Comparison of ENCODE assay signal across 10 cellular contexts in genomic region chr13:95267662-95268369, GRCh38. TPM values are rescaled to one million over a fixed set of nuclear protein-coding genes. Genes with fewer than 3 reads are reported as not detected.
DNase-seq lines count a peak whose midpoint lies in the region; ATAC-seq and TF ChIP-seq lines count a peak whose summit lies in the region.
"Had no signal": no experiment of that assay in that cellular context is flagged by ENCODE, and none has a peak within 500 bp of the region (broad histone marks: within the 10 kb centered on the region; RNA-seq: fewer than 3 reads in every experiment).

No MANE protein-coding gene starts in this region.

- H3K9me3 ChIP-seq in left lung: no peaks in the 10 kb centered on the region
- H3K9me3 ChIP-seq: neutrophil had no signal

- in situ Hi-C loops in ACHN (cut with HindIII; ENCODE audit: low pct_ligation_motif_present, low pct_unique_long_range_greater_than_20kb, low sequenced_read_pairs): no loop called here

- ATAC-seq in left lung (peak; percentile 34), GM21360 (IDR thresholded peaks at IDR 0.05; ENCODE audit: unreplicated experiment) (no peak), GM19035 (IDR thresholded peaks at IDR 0.05; ENCODE audit: unreplicated experiment) (no peak), GM21390 (IDR thresholded peaks at IDR 0.05; ENCODE audit: unreplicated experiment) (no peak), HG03025 (IDR thresholded peaks at IDR 0.05; ENCODE audit: low FRiP score, unreplicated experiment) (no peak)

- peak overlapping the region in 1 of 2 donors; percentile 42 for H3K27ac ChIP-seq in left lung
- H3K27ac ChIP-seq: neutrophil had no signal

- H3K4me3 ChIP-seq in left lung: no peak overlapping the region

- DNase-seq in ACHN (peak; percentile 93), HT1080 (ENCODE audit: low read depth) (peak; percentile 64), amniotic epithelial cell (ENCODE audit: low read depth) (peak; percentile 74), left lung (no peak)
- DNase-seq: CD8-positive, alpha-beta memory T cell had no signal

- H3K27me3 ChIP-seq in left lung: no peaks in the 10 kb centered on the region
- H3K27me3 ChIP-seq: neutrophil had no signal

- peaks cover 14 to 49% of the 10 kb centered on the region in 2 donors for H3K4me1 ChIP-seq in left lung

- peaks cover 0 to 8% of the 10 kb centered on the region in 2 donors for H3K36me3 ChIP-seq in left lung
- H3K36me3 ChIP-seq: neutrophil had no signal

- intact Hi-C loops in left lung (cut with DNase I): no loop called here

- no peak for TF ChIP-seq CTCF in left lung (IDR thresholded peaks at IDR 0.05)

RNA-seq across cellular contexts. Expression of gene ABCC4, which starts 33.4 kb away (rescaled TPM):
- 15.7 and 17.2 TPM in 2 replicates for total RNA-seq in HT1080 (2014; rRNA removed; shearing (Covaris generic))
- polyA plus RNA-seq in HT1080 (2015; cell fraction: cytosol; rRNA removed): 9.3 and 13.0 TPM in 2 replicates
- polyA plus RNA-seq in HT1080 (2015; cell fraction: nucleus; rRNA removed): 23.5 and 23.7 TPM in 2 replicates
- total RNA-seq in left lung: 10 to 100 TPM; 26.2 to 38.3 TPM

Comparison
In these comparisons a context has a peak if more than half of its experiments do, and no peak if none do; other contexts are left out.
1. DNase-seq: peak in ACHN (single experiment), HT1080 (single experiment) and amniotic epithelial cell (single experiment); none in left lung (0 of 2).